8 cellular contexts compared by ENCODE assay signal in genomic region chr9:128254855-128255759, GRCh38. TPM values are rescaled to one million over a fixed set of nuclear protein-coding genes. Genes with fewer than 3 reads are reported as not detected.
DNase-seq lines count a peak whose midpoint lies in the region; ATAC-seq, FAIRE-seq and TF ChIP-seq lines count a peak whose summit lies in the region.

No MANE protein-coding gene starts in this region.

- in situ Hi-C loops in GM12878 (cut with MboI): no loop called here

- no peaks in the 10 kb centered on the region for H3K79me2 ChIP-seq in GM12878 (ENCODE audit: control insufficient read depth, insufficient read depth, low read length)

- ATAC-seq in GM12878: peak; percentile 77
- no peak for ATAC-seq in HG03432 (IDR thresholded peaks at IDR 0.05; ENCODE audit: unreplicated experiment)
- no peak for ATAC-seq in GM18505 (IDR thresholded peaks at IDR 0.05; ENCODE audit: unreplicated experiment)

- H3K27ac ChIP-seq in GM12878 (ENCODE audit: control insufficient read depth, insufficient read depth): no peak overlapping the region

- SMC1A ChIA-PET in GM12878 (lab: Charles Lee; ENCODE audit: uncharacterized antibody, unreplicated experiment): interaction anchor here (1.0 to 1.1 kb wide), 2 partner anchors 21 to 86 kb away, joined by 4 read pairs; partner anchors contain the start of genes GOLGA2 and SWI5

- TF ChIP-seq EP300 in GM12878 (IDR thresholded peaks at IDR 0.05; ENCODE audit: borderline replicate concordance in 1 of 2, control insufficient read depth in 1 of 2, low read depth in 2 of 2, low read length in 2 of 2): no peak

- RAD21 ChIA-PET in GM12878 (lab: Charles Lee; ENCODE audit: unreplicated experiment): interaction anchor here (0.6 to 1.3 kb wide), 3 partner anchors 86 to 107 kb away, joined by 3 to 5 read pairs (median 3); no protein-coding TSS in a partner anchor

- no peaks in the 10 kb centered on the region for H3K4me1 ChIP-seq in GM12878 (ENCODE audit: control insufficient read depth, insufficient read depth, low read length)

- TF ChIP-seq POLR2A in GM12878 (IDR thresholded peaks at IDR 0.05; ENCODE audit: low read depth, low read length) (no peak), GM18505 (IDR thresholded peaks at IDR 0.05; ENCODE audit: borderline replicate concordance, extremely low read depth, insufficient read depth, insufficient read length) (no peak)

- intact Hi-C loops in GM12878 (cut with micrococcal nuclease; ENCODE audit: unreplicated experiment): no loop called here

- peak; percentile 90 for DNase-seq in D721Med (ENCODE audit: insufficient read length, low spot score)
- DNase-seq in HuH-7 (ENCODE audit: low spot score): peak; percentile 97
- DNase-seq in T-helper 2 cell: peak in 4 of 5 experiments; percentile 25 to 49 (median 40)
- DNase-seq in GM12878 (ENCODE audit: low read depth, low spot score): no peak
- peak; percentile 66 for DNase-seq in inferior parietal cortex (ENCODE audit: extremely low spot score)
- DNase-seq in stimulated activated CD4-positive, alpha-beta T cell treated with anti-CD3 and anti-CD28 coated beads, Interleukin-2, amount 100 ng/mL, for 4 hours (ENCODE audit: low read depth): peak; percentile 21

- no peak overlapping the region for H2AFZ ChIP-seq in GM12878 (ENCODE audit: control insufficient read depth, low read depth, low read length)

- no peaks in the 10 kb centered on the region for H3K9me3 ChIP-seq in GM12878 (replicated peaks; ENCODE audit: control insufficient read depth, insufficient read depth, low read length)

- CTCF ChIA-PET in GM12878 (lab: Yijun Ruan, JAX): interaction anchor here (0.6 to 1.9 kb wide), 17 partner anchors 9 to 492 kb away, joined by 3 to 12 read pairs (median 3); no protein-coding TSS in a partner anchor

- BruUV-seq in GM12878 (replicated peaks; lab: Mats Ljungman, UMichigan): no TSS peak

- 23% methylated on average over 18 of the region's 18 CpGs for WGBS in GM12878 (ENCODE audit: insufficient coverage, insufficient replicate concordance, low lambda C conversion rate, missing lambda C conversion rate)

- peak; percentile 23; the same call in 1 of the 2 replicates for TF ChIP-seq RAD21 in GM12878 (IDR thresholded peaks at IDR 0.05; ENCODE audit: insufficient read depth, low read depth, low read length)

- POLR2A ChIA-PET in GM12878 (lab: Charles Lee): interaction anchor here (0.6 kb wide), 2 partner anchors 26 to 182 kb away, joined by 4 to 6 read pairs; no protein-coding TSS in a partner anchor

- H3K4me3 ChIP-seq in GM12878: no peak overlapping the region

- no peaks in the 10 kb centered on the region for H4K20me1 ChIP-seq in GM12878 (ENCODE audit: control insufficient read depth, insufficient read depth)

- no peak overlapping the region for H3K4me2 ChIP-seq in GM12878 (ENCODE audit: control insufficient read depth, insufficient read depth)

- no peak overlapping the region for H3K9ac ChIP-seq in GM12878 (ENCODE audit: control insufficient read depth, insufficient read depth, low read length)

- peaks cover 3 to 8% of the 10 kb centered on the region in 2 experiments for H3K36me3 ChIP-seq in GM12878 (ENCODE audit: control insufficient read depth in 2 of 2, insufficient read depth in 2 of 2, low read length in 1 of 2)

- FAIRE-seq in D721Med (lab: Jason Lieb, UNC): no peak
- FAIRE-seq in GM12878 (lab: Jason Lieb, UNC): peak; percentile 7

- TF ChIP-seq CTCF in D721Med (IDR thresholded peaks at IDR 0.05; ENCODE audit: insufficient read depth, missing control alignments) (peak; percentile 66), GM12878 (IDR thresholded peaks at IDR 0.05 in 2 of 3, conservative IDR thresholded peaks at IDR 0.05 in 1 of 3; ENCODE audit: control insufficient read depth in 2 of 3, extremely low read depth in 1 of 3, insufficient read depth in 1 of 3, low read depth in 3 of 3, low read length in 3 of 3) (peak; percentile 68 to 94 (median 88))

- peaks cover 0 to 3% of the 10 kb centered on the region in 2 experiments; a peak in 2 of 4 replicates for H3K27me3 ChIP-seq in GM12878 (replicated peaks in 1 of 2; ENCODE audit: control insufficient read depth in 2 of 2, insufficient read depth in 2 of 2, low read length in 1 of 2)

TF ChIP-seq in GM12878, 131 proteins besides CTCF, POLR2A, EP300 and RAD21 (continues in another document):
- no peak for TF ChIP-seq TCF7 (IDR thresholded peaks at IDR 0.05; ENCODE audit: borderline replicate concordance)
- TF ChIP-seq RUNX3 (IDR thresholded peaks at IDR 0.05; ENCODE audit: low read length): peak; percentile 6; the same call in 1 of the 2 replicates
- no peak for TF ChIP-seq CBX3 (IDR thresholded peaks at IDR 0.05; ENCODE audit: borderline replicate concordance, low read depth)
- TF ChIP-seq STAT3 (IDR thresholded peaks at IDR 0.05; ENCODE audit: low read depth, low read length): no peak
- TF ChIP-seq CBFB (IDR thresholded peaks at IDR 0.05; ENCODE audit: low read depth): no peak

RNA-seq across cellular contexts. Expression of gene GOLGA2, which starts 20.7 kb away (rescaled TPM):
- total RNA-seq in GM12878 (2013; cell fraction: nucleolus; rRNA removed): 78.7 and 80.1 TPM in 2 replicates
- total RNA-seq in GM12878 (2014; rRNA removed): 20.2 and 20.7 TPM in 2 replicates
- total RNA-seq in GM12878 (2014; rRNA removed; fragmentation: Illumina TruSeq; extraction: Trizol): 18.3 and 19.2 TPM in 2 replicates
- 27.2 and 32.6 TPM in 2 replicates for total RNA-seq in GM12878 (2021)
- polyA plus RNA-seq in GM12878 (2011; ENCODE audit: low read depth): 32.4 TPM
- polyA plus RNA-seq in GM12878 (2011; rRNA removed): 17.9 and 25.2 TPM in 2 replicates
- 15.8 and 17.6 TPM in 2 replicates for polyA plus RNA-seq in GM12878 (2011; cell fraction: cytosol; rRNA removed)
- polyA plus RNA-seq in GM12878 (2011; cell fraction: nucleus; rRNA removed): 41.2 and 49.1 TPM in 2 replicates
- polyA plus RNA-seq in GM12878 (2012): 47.6 and 61.4 TPM in 2 replicates
- polyA plus RNA-seq in GM12878 (2014; fragmentation: Illumina TruSeq; extraction: Trizol): 28.0 and 31.4 TPM in 2 replicates
- 1 to 10 TPM; 5.9 to 8.0 TPM for polyA plus RNA-seq in GM12878 (2014; fragmentation: Nextera tagmentation; extraction: Ambion mirVana)
- polyA plus RNA-seq in GM12878 (2014; rRNA removed): 29.1 and 34.8 TPM in 2 replicates
- polyA plus RNA-seq in GM12878 (2016; fragmentation: Nextera tagmentation; extraction: Ambion mirVana): 10 to 100 TPM in 1 of 2 experiments, 1 to 10 TPM in 1; 9.3 to 11.5 TPM
- polyA minus RNA-seq in GM12878 (2011; rRNA and poly(A)+ RNA removed): 12.5 and 14.9 TPM in 2 replicates
- polyA minus RNA-seq in GM12878 (2011; cell fraction: cytosol; rRNA and poly(A)+ RNA removed): 8.0 and 8.2 TPM in 2 replicates
- polyA minus RNA-seq in GM12878 (2011; cell fraction: nucleus; rRNA and poly(A)+ RNA removed): 20.2 and 34.4 TPM in 2 replicates

RNA-seq across cellular contexts. Expression of gene SWI5, which starts 21.0 kb away (rescaled TPM):
- 5.6 and 6.7 TPM in 2 replicates for total RNA-seq in GM12878 (2013; cell fraction: nucleolus; rRNA removed)
- 16.9 and 21.9 TPM in 2 replicates for total RNA-seq in GM12878 (2014; rRNA removed)
- total RNA-seq in GM12878 (2014; rRNA removed; fragmentation: Illumina TruSeq; extraction: Trizol): 15.2 and 16.8 TPM in 2 replicates
- total RNA-seq in GM12878 (2021): 13.3 and 15.9 TPM in 2 replicates
- 11.3 TPM for polyA plus RNA-seq in GM12878 (2011; ENCODE audit: low read depth)
- 18.3 and 22.4 TPM in 2 replicates for polyA plus RNA-seq in GM12878 (2011; rRNA removed)
- polyA plus RNA-seq in GM12878 (2011; cell fraction: cytosol; rRNA removed): 24.2 and 25.7 TPM in 2 replicates
- 7.5 and 11.9 TPM in 2 replicates for polyA plus RNA-seq in GM12878 (2011; cell fraction: nucleus; rRNA removed)
- 18.5 and 19.7 TPM in 2 replicates for polyA plus RNA-seq in GM12878 (2012)
- 14.2 and 15.8 TPM in 2 replicates for polyA plus RNA-seq in GM12878 (2014; fragmentation: Illumina TruSeq; extraction: Trizol)
- polyA plus RNA-seq in GM12878 (2014; fragmentation: Nextera tagmentation; extraction: Ambion mirVana): 10 to 100 TPM; 14.8 to 19.3 TPM
- polyA plus RNA-seq in GM12878 (2014; rRNA removed): 22.0 and 23.9 TPM in 2 replicates
- polyA plus RNA-seq in GM12878 (2016; fragmentation: Nextera tagmentation; extraction: Ambion mirVana): 10 to 100 TPM; 31.4 to 36.2 TPM
- polyA minus RNA-seq in GM12878 (2011; rRNA and poly(A)+ RNA removed): 8.1 and 11.1 TPM in 2 replicates
- 2.3 TPM in 1 of 2 replicates, not detected in the other for polyA minus RNA-seq in GM12878 (2011; cell fraction: cytosol; rRNA and poly(A)+ RNA removed)
- 0.97 and 2.8 TPM in 2 replicates for polyA minus RNA-seq in GM12878 (2011; cell fraction: nucleus; rRNA and poly(A)+ RNA removed)

RNA-seq across cellular contexts. Expression of gene DNM1, which starts 51.9 kb away (rescaled TPM):
- total RNA-seq in GM12878 (2013; cell fraction: nucleolus; rRNA removed): 22.4 and 23.7 TPM in 2 replicates
- 0.06 TPM in 1 of 2 replicates, not detected in the other for total RNA-seq in GM12878 (2014; rRNA removed)
- total RNA-seq in GM12878 (2014; rRNA removed; fragmentation: Illumina TruSeq; extraction: Trizol): not detected in 2 replicates
- 0.21 and 0.67 TPM in 2 replicates for total RNA-seq in GM12878 (2021)
- polyA plus RNA-seq in GM12878 (2011; ENCODE audit: low read depth): not detected
- 0.06 and 0.19 TPM in 2 replicates for polyA plus RNA-seq in GM12878 (2011; rRNA removed)
- polyA plus RNA-seq in GM12878 (2011; cell fraction: cytosol; rRNA removed): 0.04 and 0.10 TPM in 2 replicates
- polyA plus RNA-seq in GM12878 (2011; cell fraction: nucleus; rRNA removed): 0.80 and 1.3 TPM in 2 replicates
- 0.52 and 0.89 TPM in 2 replicates for polyA plus RNA-seq in GM12878 (2012)
- 0.07 TPM in 1 of 2 replicates, not detected in the other for polyA plus RNA-seq in GM12878 (2014; fragmentation: Illumina TruSeq; extraction: Trizol)
- polyA plus RNA-seq in GM12878 (2014; fragmentation: Nextera tagmentation; extraction: Ambion mirVana): not detected
- polyA plus RNA-seq in GM12878 (2014; rRNA removed): 0.18 and 0.29 TPM in 2 replicates
- polyA plus RNA-seq in GM12878 (2016; fragmentation: Nextera tagmentation; extraction: Ambion mirVana): under 1 TPM; 0.09 to 0.28 TPM
- 0.62 and 1.2 TPM in 2 replicates for polyA minus RNA-seq in GM12878 (2011; rRNA and poly(A)+ RNA removed)
- polyA minus RNA-seq in GM12878 (2011; cell fraction: cytosol; rRNA and poly(A)+ RNA removed): not detected in 2 replicates
- 0.48 and 1.6 TPM in 2 replicates for polyA minus RNA-seq in GM12878 (2011; cell fraction: nucleus; rRNA and poly(A)+ RNA removed)
